ENCODE assay signal across 1 cellular context in the genomic region with DNA sequence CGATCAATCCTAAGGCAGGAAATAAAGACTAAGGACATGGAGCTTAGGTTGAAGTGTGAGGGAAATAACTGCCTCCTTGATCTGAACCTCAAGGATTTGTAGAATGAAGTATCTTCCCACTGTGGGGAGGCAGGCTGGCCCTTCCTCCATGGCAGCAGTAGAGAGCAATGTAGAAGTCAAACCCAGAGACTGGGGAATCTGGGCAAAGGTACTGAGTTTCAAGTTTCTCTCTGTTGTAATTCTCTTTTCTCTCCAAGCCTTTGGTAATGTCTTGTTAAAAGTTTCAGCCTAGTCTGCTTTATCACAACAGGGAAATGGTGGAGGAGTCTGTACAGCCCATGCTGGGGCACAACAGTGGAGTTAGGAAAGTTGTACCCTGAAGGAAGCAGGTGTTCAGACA.
TF ChIP-seq lines count a peak whose summit lies in the region.

No MANE protein-coding gene starts in this region.

TF ChIP-seq in GM23338, 12 proteins besides CTCF, POLR2A, EP300 and RAD21 (continued from another document):
- TF ChIP-seq, protein P1, sequence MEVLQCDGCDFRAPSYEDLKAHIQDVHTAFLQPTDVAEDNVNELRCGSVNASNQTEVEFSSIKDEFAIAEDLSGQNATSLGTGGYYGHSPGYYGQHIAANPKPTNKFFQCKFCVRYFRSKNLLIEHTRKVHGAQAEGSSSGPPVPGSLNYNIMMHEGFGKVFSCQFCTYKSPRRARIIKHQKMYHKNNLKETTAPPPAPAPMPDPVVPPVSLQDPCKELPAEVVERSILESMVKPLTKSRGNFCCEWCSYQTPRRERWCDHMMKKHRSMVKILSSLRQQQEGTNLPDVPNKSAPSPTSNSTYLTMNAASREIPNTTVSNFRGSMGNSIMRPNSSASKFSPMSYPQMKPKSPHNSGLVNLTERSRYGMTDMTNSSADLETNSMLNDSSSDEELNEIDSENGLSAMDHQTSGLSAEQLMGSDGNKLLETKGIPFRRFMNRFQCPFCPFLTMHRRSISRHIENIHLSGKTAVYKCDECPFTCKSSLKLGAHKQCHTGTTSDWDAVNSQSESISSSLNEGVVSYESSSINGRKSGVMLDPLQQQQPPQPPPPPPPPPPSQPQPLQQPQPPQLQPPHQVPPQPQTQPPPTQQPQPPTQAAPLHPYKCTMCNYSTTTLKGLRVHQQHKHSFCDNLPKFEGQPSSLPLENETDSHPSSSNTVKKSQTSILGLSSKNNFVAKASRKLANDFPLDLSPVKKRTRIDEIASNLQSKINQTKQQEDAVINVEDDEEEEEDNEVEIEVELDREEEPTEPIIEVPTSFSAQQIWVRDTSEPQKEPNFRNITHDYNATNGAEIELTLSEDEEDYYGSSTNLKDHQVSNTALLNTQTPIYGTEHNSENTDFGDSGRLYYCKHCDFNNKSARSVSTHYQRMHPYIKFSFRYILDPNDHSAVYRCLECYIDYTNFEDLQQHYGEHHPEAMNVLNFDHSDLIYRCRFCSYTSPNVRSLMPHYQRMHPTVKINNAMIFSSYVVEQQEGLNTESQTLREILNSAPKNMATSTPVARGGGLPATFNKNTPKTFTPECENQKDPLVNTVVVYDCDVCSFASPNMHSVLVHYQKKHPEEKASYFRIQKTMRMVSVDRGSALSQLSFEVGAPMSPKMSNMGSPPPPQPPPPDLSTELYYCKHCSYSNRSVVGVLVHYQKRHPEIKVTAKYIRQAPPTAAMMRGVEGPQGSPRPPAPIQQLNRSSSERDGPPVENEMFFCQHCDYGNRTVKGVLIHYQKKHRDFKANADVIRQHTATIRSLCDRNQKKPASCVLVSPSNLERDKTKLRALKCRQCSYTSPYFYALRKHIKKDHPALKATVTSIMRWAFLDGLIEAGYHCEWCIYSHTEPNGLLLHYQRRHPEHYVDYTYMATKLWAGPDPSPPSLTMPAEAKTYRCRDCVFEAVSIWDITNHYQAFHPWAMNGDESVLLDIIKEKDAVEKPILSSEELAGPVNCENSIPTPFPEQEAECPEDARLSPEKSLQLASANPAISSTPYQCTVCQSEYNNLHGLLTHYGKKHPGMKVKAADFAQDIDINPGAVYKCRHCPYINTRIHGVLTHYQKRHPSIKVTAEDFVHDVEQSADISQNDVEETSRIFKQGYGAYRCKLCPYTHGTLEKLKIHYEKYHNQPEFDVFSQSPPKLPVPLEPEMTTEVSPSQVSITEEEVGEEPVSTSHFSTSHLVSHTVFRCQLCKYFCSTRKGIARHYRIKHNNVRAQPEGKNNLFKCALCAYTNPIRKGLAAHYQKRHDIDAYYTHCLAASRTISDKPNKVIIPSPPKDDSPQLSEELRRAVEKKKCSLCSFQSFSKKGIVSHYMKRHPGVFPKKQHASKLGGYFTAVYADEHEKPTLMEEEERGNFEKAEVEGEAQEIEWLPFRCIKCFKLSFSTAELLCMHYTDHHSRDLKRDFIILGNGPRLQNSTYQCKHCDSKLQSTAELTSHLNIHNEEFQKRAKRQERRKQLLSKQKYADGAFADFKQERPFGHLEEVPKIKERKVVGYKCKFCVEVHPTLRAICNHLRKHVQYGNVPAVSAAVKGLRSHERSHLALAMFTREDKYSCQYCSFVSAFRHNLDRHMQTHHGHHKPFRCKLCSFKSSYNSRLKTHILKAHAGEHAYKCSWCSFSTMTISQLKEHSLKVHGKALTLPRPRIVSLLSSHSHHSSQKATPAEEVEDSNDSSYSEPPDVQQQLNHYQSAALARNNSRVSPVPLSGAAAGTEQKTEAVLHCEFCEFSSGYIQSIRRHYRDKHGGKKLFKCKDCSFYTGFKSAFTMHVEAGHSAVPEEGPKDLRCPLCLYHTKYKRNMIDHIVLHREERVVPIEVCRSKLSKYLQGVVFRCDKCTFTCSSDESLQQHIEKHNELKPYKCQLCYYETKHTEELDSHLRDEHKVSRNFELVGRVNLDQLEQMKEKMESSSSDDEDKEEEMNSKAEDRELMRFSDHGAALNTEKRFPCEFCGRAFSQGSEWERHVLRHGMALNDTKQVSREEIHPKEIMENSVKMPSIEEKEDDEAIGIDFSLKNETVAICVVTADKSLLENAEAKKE (CRISPR knock-in tag; IDR thresholded peaks at IDR 0.05), result no peak
